1 cellular context compared by ENCODE assay signal in the genomic region with DNA sequence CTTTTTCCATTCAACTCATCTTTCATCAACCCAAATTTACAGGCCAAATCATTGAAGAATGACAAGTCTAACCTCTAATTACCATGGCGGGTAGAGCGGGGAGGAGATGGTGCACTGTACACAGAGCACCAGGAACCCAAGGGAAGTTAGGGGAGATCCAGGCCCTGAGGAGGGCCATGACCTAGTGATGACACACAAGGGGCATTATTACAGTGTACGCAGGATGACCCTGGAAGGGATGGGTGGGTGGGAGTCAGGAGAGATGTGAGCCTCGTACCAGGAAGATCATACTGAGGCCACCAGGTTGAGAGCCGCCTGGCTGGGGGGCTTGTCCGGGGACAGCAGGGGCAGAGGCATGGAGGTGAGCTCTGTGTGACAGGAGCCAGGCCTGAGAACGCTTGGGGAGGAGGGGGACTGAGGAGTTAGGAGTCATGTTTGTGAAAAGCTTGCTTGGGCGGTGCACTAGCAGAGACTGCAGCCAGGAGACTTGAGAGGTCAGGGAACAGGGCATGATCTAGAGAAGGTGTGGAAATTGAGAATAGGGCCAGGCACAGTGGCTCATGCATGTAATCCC.
TF ChIP-seq lines count a peak whose summit lies in the region.

No MANE protein-coding gene starts in this region.

TF ChIP-seq in IMR-90, 13 proteins besides CTCF, POLR2A, EP300 and RAD21:
- TF ChIP-seq, protein P1, sequence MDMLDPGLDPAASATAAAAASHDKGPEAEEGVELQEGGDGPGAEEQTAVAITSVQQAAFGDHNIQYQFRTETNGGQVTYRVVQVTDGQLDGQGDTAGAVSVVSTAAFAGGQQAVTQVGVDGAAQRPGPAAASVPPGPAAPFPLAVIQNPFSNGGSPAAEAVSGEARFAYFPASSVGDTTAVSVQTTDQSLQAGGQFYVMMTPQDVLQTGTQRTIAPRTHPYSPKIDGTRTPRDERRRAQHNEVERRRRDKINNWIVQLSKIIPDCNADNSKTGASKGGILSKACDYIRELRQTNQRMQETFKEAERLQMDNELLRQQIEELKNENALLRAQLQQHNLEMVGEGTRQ (IDR thresholded peaks at IDR 0.05; ENCODE audit: low read depth, low read length), result no peak
- TF ChIP-seq CEBPB (IDR thresholded peaks at IDR 0.05; ENCODE audit: low read depth, low read length), result no peak
- no peak for TF ChIP-seq MAZ (IDR thresholded peaks at IDR 0.05; ENCODE audit: borderline replicate concordance, low read depth, low read length)
- TF ChIP-seq SMC3 (IDR thresholded peaks at IDR 0.05; ENCODE audit: low read depth, low read length), result no peak
- TF ChIP-seq CHD1 (IDR thresholded peaks at IDR 0.05; ENCODE audit: low read depth, low read length), result no peak
- no peak for TF ChIP-seq RFX5 (IDR thresholded peaks at IDR 0.05; ENCODE audit: low read depth, low read length)
- no peak for TF ChIP-seq MAFK (IDR thresholded peaks at IDR 0.05; ENCODE audit: low read depth, low read length)
- TF ChIP-seq RCOR1 (IDR thresholded peaks at IDR 0.05; ENCODE audit: insufficient replicate concordance, low read length), result no peak
- TF ChIP-seq, protein P2, sequence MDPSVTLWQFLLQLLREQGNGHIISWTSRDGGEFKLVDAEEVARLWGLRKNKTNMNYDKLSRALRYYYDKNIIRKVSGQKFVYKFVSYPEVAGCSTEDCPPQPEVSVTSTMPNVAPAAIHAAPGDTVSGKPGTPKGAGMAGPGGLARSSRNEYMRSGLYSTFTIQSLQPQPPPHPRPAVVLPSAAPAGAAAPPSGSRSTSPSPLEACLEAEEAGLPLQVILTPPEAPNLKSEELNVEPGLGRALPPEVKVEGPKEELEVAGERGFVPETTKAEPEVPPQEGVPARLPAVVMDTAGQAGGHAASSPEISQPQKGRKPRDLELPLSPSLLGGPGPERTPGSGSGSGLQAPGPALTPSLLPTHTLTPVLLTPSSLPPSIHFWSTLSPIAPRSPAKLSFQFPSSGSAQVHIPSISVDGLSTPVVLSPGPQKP (IDR thresholded peaks at IDR 0.05; ENCODE audit: borderline replicate concordance, low read depth, low read length), result no peak
